Comparison of ENCODE assay signal across 14 cellular contexts in the genomic region with DNA sequence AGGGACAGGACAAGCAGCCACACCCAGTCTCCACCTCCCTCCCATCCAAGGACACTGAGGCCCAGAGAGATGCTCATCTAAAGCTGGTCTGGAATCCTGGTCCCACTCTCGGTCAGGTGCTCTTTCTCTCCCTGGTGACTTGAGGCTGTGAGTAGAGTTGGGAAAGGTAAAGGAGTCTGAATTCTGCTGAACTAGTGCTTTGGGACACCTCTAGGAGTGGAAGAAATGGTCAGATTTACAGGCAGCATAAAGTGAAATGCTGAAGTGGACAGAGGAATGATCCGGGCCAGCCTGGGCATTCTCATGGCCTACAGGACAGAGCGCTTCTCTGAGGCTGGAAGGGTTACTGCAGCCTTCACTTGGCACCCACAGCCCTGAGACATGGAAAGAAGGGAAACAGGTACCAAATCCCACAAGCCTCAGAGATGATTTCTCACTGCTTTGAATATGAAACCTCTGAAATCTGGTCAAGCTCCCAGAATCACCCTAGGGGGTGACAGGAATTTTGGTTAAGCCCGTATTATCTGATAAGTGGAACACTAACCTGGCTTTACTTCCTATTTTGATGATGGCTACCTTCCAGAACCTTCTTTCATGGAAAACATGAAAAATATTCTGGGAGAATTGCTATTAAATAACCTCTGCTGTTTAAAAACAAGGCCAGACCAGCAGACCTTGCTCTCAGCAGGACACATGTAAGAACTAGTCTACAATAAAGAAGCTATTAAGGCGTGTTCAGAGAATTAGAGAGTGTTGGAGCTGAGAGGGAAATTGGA.
DNase-seq lines count a peak whose midpoint lies in the region; ATAC-seq and TF ChIP-seq lines count a peak whose summit lies in the region.
"Had no signal": no experiment of that assay in that cellular context is flagged by ENCODE, and none has a peak within 500 bp of the region (broad histone marks: within the 10 kb centered on the region; RNA-seq: fewer than 3 reads in every experiment).

No MANE protein-coding gene starts in this region.

- H3K4me1 Mint-ChIP-seq in endodermal cell, result peaks cover 10% of the 10 kb centered on the region
- H3K4me1 Mint-ChIP-seq in naive B cell, result peaks cover 61 to 91% (median 83%) of the 10 kb centered on the region in 3 donors

- no peaks in the 10 kb centered on the region for H3K9me3 Mint-ChIP-seq in endodermal cell
- no peaks in the 10 kb centered on the region for H3K9me3 Mint-ChIP-seq in naive B cell

- DNase-seq in NCI-H2227 treated with DMSO at 0.1 percent for 48 hours (lab: John Stamatoyannopoulos, UW), result peak; percentile 21
- DNase-seq in endodermal cell, result no peak
- no peak for DNase-seq in naive B cell
- no peak for DNase-seq in thoracic aorta (ENCODE audit: low spot score)
- DNase-seq in stimulated activated naive CD8-positive, alpha-beta T cell treated with anti-CD3 and anti-CD28 coated beads, Interleukin-15, Interleukin-2, amounts not matched to agents 100 U/mL and 50 U/mL, for 24 hours, result no peak
- no peak for DNase-seq in stimulated activated CD4-positive, alpha-beta T cell treated with anti-CD3 and anti-CD28 coated beads, Interleukin-12 subunit alpha, Interleukin-12 subunit beta, amount 100 ng/mL, for 4 hours
- DNase-seq: effector CD4-positive, alpha-beta T cell; H7; KBM-7; NCI-H1694 treated with DMSO at 0.1 percent for 48 hours; spleen had no signal

- H3K4me3 ChIP-seq in endodermal cell (ENCODE audit: low read length) (no peak overlapping the region), thoracic aorta (no peak overlapping the region)
- H3K4me3 ChIP-seq: spleen had no signal

- no peaks in the 10 kb centered on the region for H3K36me3 Mint-ChIP-seq in endodermal cell (ENCODE audit: low read depth)
- H3K36me3 Mint-ChIP-seq in naive B cell, result no peaks in the 10 kb centered on the region
- H3K36me3 Mint-ChIP-seq: activated naive CD8-positive, alpha-beta T cell had no signal

- no peak overlapping the region for H3K27ac ChIP-seq in endodermal cell (ENCODE audit: low read depth, low read length)
- H3K27ac ChIP-seq in thoracic aorta, result peak overlapping the region; percentile 56 to 65

- H3K36me3 ChIP-seq in endodermal cell (ENCODE audit: control insufficient read depth, insufficient read depth, low read length) (no peaks in the 10 kb centered on the region), thoracic aorta (no peaks in the 10 kb centered on the region)
- H3K36me3 ChIP-seq: spleen had no signal

- no peak overlapping the region for H3K27ac Mint-ChIP-seq in endodermal cell
- peak overlapping the region in 5 of 6 donors; percentile 24 to 92 (median 74) for H3K27ac Mint-ChIP-seq in naive B cell
- H3K27ac Mint-ChIP-seq: activated naive CD8-positive, alpha-beta T cell had no signal

- WGBS in endodermal cell (ENCODE audit: insufficient coverage in 1 of 2, insufficient read length in 1 of 2), 2 experiments, result 90 to 95% methylated on average over 4 to 5 of the region's 5 CpGs

- no peaks in the 10 kb centered on the region for H3K9me3 ChIP-seq in endodermal cell (ENCODE audit: control insufficient read depth, low read length)
- no peaks in the 10 kb centered on the region for H3K9me3 ChIP-seq in thoracic aorta
- H3K9me3 ChIP-seq: spleen had no signal

- H3K4me1 ChIP-seq in endodermal cell (ENCODE audit: control insufficient read depth, insufficient read depth, low read length), result no peaks in the 10 kb centered on the region
- H3K4me1 ChIP-seq in thoracic aorta (ENCODE audit: control insufficient read depth in 1 of 2, low read depth in 2 of 2), result peaks cover 10 to 57% of the 10 kb centered on the region in 2 donors

- H3K4me3 Mint-ChIP-seq in endodermal cell (no peak overlapping the region), naive B cell (peak overlapping the region in 4 of 8 donors; percentile 28 to 64 (median 52))
- H3K4me3 Mint-ChIP-seq: activated naive CD8-positive, alpha-beta T cell had no signal

- H3K27me3 Mint-ChIP-seq in endodermal cell (ENCODE audit: insufficient read depth) (no peaks in the 10 kb centered on the region), naive B cell (no peaks in the 10 kb centered on the region)
- H3K27me3 Mint-ChIP-seq: activated naive CD8-positive, alpha-beta T cell had no signal

- ATAC-seq in naive B cell (ENCODE audit: low read depth in 2 of 2), result no peak
- ATAC-seq in thoracic aorta (ENCODE audit: insufficient number of reproducible peaks, low FRiP score, low read depth), result no peak
- ATAC-seq in stimulated activated naive CD8-positive, alpha-beta T cell treated with anti-CD3 and anti-CD28 coated beads, Interleukin-15, Interleukin-2, amounts not matched to agents 100 U/mL and 50 U/mL, for 24 hours, result no peak
- ATAC-seq in HG03039 (IDR thresholded peaks at IDR 0.05; ENCODE audit: unreplicated experiment), result no peak
- ATAC-seq in HG02798 (IDR thresholded peaks at IDR 0.05; ENCODE audit: poor library complexity, unreplicated experiment), result no peak

- no peaks in the 10 kb centered on the region for H3K27me3 ChIP-seq in endodermal cell (ENCODE audit: control insufficient read depth, insufficient read depth, low read length, poor library complexity, severe bottlenecking)
- no peaks in the 10 kb centered on the region for H3K27me3 ChIP-seq in thoracic aorta (replicated peaks; ENCODE audit: insufficient read depth)
- H3K27me3 ChIP-seq: spleen had no signal

- no peak overlapping the region for H3K9ac ChIP-seq in endodermal cell (ENCODE audit: extremely low read depth, low read length, poor library complexity, severe bottlenecking)

- TF ChIP-seq CTCF in endodermal cell (conservative IDR thresholded peaks at IDR 0.05) (peak; percentile 37), thoracic aorta (IDR thresholded peaks at IDR 0.05) (no peak)
